In the genomic region with DNA sequence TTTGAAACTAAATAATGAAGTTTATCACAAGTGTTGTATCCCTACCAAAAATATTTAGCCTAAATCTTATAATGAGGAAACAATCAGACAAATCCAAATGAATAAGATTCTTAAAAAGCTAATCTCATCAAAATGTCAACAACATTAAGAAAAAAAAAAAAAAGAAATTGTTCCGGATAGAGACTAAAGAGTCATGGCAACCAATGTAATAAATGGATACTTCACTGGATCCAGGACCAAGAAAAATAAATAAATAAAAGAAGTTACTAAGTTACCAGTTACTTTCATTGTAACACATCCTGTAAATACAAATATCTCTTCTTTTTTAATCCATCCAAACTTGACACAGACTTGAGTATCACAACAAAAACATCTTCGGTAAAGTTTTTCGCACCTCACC, we compare ENCODE assay signal across 8 cellular contexts. TPM values are rescaled to one million over a fixed set of nuclear protein-coding genes. Genes with fewer than 3 reads are reported as not detected.
DNase-seq lines count a peak whose midpoint lies in the region; ATAC-seq lines count a peak whose summit lies in the region.

No MANE protein-coding gene starts in this region.

- H3K36me3 ChIP-seq in thymus (ENCODE audit: control insufficient read depth, insufficient read depth): peaks cover 11% of the 10 kb centered on the region

- 4% methylated on average over 3 of the region's 3 CpGs for WGBS in thymus

- ATAC-seq in activated naive CD8-positive, alpha-beta T cell treated with anti-CD3 and anti-CD28 coated beads, Interleukin-2, amount 10 ng/mL, durations not matched to agents 7 days and 5 days (ENCODE audit: low read depth): no peak
- no peak for ATAC-seq in HG03025 (IDR thresholded peaks at IDR 0.05; ENCODE audit: low FRiP score, unreplicated experiment)

- no peak overlapping the region for H3K27ac ChIP-seq in thymus (ENCODE audit: low read depth)

- H3K27me3 Mint-ChIP-seq in activated T-cell treated with anti-CD3 and anti-CD28 coated beads, Interleukin-2, amount 50 U/mL, for 24 hours: no peaks in the 10 kb centered on the region
- no peaks in the 10 kb centered on the region for H3K27me3 Mint-ChIP-seq in activated naive CD8-positive, alpha-beta T cell treated with anti-CD3 and anti-CD28 coated beads, Interleukin-2, amount 10 ng/mL, durations not matched to agents 7 days and 5 days

- no peaks in the 10 kb centered on the region for H3K9me3 Mint-ChIP-seq in activated T-cell treated with anti-CD3 and anti-CD28 coated beads, Interleukin-2, amount 50 U/mL, for 24 hours
- no peaks in the 10 kb centered on the region for H3K9me3 Mint-ChIP-seq in activated naive CD8-positive, alpha-beta T cell treated with anti-CD3 and anti-CD28 coated beads, Interleukin-2, amount 10 ng/mL, durations not matched to agents 7 days and 5 days

- peak overlapping the region; percentile 66 for H3K4me3 ChIP-seq in thymus (ENCODE audit: low read length)

- H3K4me1 ChIP-seq in thymus (ENCODE audit: control insufficient read depth, insufficient read depth, low read length): no peaks in the 10 kb centered on the region

- H3K4me1 Mint-ChIP-seq in activated T-cell treated with anti-CD3 and anti-CD28 coated beads, Interleukin-2, amount 50 U/mL, for 24 hours (ENCODE audit: low read depth): peaks cover 38% of the 10 kb centered on the region
- peaks cover 21% of the 10 kb centered on the region for H3K4me1 Mint-ChIP-seq in activated naive CD8-positive, alpha-beta T cell treated with anti-CD3 and anti-CD28 coated beads, Interleukin-2, amount 10 ng/mL, durations not matched to agents 7 days and 5 days

- H3K36me3 Mint-ChIP-seq in activated T-cell treated with anti-CD3 and anti-CD28 coated beads, Interleukin-2, amount 50 U/mL, for 24 hours (ENCODE audit: low read depth): peaks cover 66% of the 10 kb centered on the region
- H3K36me3 Mint-ChIP-seq in activated naive CD8-positive, alpha-beta T cell treated with anti-CD3 and anti-CD28 coated beads, Interleukin-2, amount 10 ng/mL, durations not matched to agents 7 days and 5 days: peaks cover 13% of the 10 kb centered on the region

- H3K9me3 ChIP-seq in thymus (ENCODE audit: control insufficient read depth): no peaks in the 10 kb centered on the region

- peak overlapping the region; percentile 100 for H3K27ac Mint-ChIP-seq in activated T-cell treated with anti-CD3 and anti-CD28 coated beads, Interleukin-2, amount 50 U/mL, for 24 hours
- H3K27ac Mint-ChIP-seq in activated naive CD8-positive, alpha-beta T cell treated with anti-CD3 and anti-CD28 coated beads, Interleukin-2, amount 10 ng/mL, durations not matched to agents 7 days and 5 days: peak overlapping the region; percentile 99

- peak overlapping the region; percentile 98 for H3K4me3 Mint-ChIP-seq in activated T-cell treated with anti-CD3 and anti-CD28 coated beads, Interleukin-2, amount 50 U/mL, for 24 hours
- H3K4me3 Mint-ChIP-seq in activated naive CD8-positive, alpha-beta T cell treated with anti-CD3 and anti-CD28 coated beads, Interleukin-2, amount 10 ng/mL, durations not matched to agents 7 days and 5 days: peak overlapping the region; percentile 90

- no peak for DNase-seq in activated T-cell treated with anti-CD3 and anti-CD28 coated beads, Interleukin-2, amount 50 U/mL, for 24 hours
- DNase-seq in activated T-cell treated with anti-CD3 and anti-CD28 coated beads for 4 hours (no peak), kidney glomerular epithelial cell (lab: John Stamatoyannopoulos, UW) (peak; percentile 55), SW480 (ENCODE audit: low spot score) (no peak)
- no peak for DNase-seq in activated naive CD8-positive, alpha-beta T cell treated with anti-CD3 and anti-CD28 coated beads, Interleukin-2, amount 10 ng/mL, durations not matched to agents 7 days and 5 days
- DNase-seq in activated CD4-positive, CD25-positive, alpha-beta regulatory T cell (lab: John Stamatoyannopoulos, UW): no peak

- no peaks in the 10 kb centered on the region for H3K27me3 ChIP-seq in thymus (ENCODE audit: control insufficient read depth, insufficient read depth)

- POLR2A ChIA-PET in activated naive CD8-positive, alpha-beta T cell treated with anti-CD3 and anti-CD28 coated beads, Interleukin-2, amount 10 ng/mL, durations not matched to agents 7 days and 5 days (lab: Charles Lee): interaction anchor here (0.7 to 2.3 kb wide), 3 partner anchors 39 to 50 kb away, joined by 3 to 6 read pairs (median 3); no protein-coding TSS in a partner anchor

RNA-seq across cellular contexts. Expression of a gene that starts 0.6 kb away (rescaled TPM):
- total RNA-seq in activated naive CD8-positive, alpha-beta T cell treated with anti-CD3 and anti-CD28 coated beads, Interleukin-2, amount 10 ng/mL, durations not matched to agents 7 days and 5 days: 10 to 100 TPM; 30.1 to 30.4 TPM
- 68.2 TPM for polyA plus RNA-seq in thymus

RNA-seq across cellular contexts. Expression of a gene that starts 0.8 kb away (rescaled TPM):
- total RNA-seq in activated naive CD8-positive, alpha-beta T cell treated with anti-CD3 and anti-CD28 coated beads, Interleukin-2, amount 10 ng/mL, durations not matched to agents 7 days and 5 days: 10 to 100 TPM; 80.7 to 89.1 TPM
- polyA plus RNA-seq in thymus: 177 TPM

RNA-seq across cellular contexts. Expression of a gene that starts 41.1 kb away (rescaled TPM):
- total RNA-seq in activated naive CD8-positive, alpha-beta T cell treated with anti-CD3 and anti-CD28 coated beads, Interleukin-2, amount 10 ng/mL, durations not matched to agents 7 days and 5 days: 10 to 100 TPM; 72.1 to 74.4 TPM
- polyA plus RNA-seq in thymus: 113 TPM

RNA-seq across cellular contexts. Expression of a gene that starts 49.0 kb away (rescaled TPM):
- total RNA-seq in activated naive CD8-positive, alpha-beta T cell treated with anti-CD3 and anti-CD28 coated beads, Interleukin-2, amount 10 ng/mL, durations not matched to agents 7 days and 5 days: 1 to 10 TPM; 7.1 to 8.4 TPM
- polyA plus RNA-seq in thymus: 1.8 TPM
